In the genomic region with DNA sequence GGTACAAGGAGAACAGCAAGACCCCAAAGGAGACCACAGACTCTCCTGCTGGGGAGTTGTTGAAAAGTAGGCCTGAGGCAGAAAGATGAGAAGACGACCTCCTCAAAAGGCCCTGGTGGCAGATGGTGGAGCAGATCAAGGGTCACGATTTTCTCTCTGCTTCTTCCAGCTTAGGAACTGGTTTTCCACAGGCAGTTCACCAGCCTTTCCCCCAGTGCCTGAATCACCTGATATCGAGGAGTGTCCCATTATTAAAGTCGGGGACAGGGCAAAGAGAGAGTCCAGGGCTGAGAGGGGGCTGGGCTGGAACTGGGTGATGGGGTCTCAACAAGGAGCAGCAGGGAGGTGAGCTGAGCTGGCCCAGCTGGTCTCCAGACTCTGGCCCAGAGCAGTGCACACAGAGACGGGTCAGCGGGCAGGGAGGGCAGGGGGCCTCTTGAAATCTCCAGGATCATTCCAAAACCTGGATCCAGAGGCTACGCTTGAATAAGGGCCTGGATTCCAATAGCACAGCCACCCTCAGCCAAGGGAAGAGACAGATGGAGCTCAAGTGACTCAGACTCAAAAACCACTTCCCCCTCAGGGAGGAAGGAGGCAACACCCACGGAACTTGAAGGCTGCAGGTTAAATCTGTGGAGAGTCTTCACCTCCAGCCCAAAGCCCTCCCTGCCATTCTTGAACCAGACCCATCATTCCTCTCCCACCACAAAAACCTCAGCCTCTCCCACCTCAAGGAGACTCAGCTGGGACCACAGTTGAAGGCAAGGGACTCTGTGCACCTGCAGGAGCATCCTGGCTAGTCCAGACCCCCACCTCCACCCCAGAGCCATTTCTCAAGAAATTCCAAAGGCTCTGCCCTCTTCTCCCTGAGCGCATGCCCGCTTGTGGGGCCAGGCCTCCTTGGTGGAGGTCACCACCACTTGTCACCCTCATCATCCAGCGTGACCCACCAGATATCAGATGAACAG, we compare ENCODE assay signal across 8 cellular contexts. TPM values are rescaled to one million over a fixed set of nuclear protein-coding genes. Genes with fewer than 3 reads are reported as not detected.
DNase-seq lines count a peak whose midpoint lies in the region; ATAC-seq and TF ChIP-seq lines count a peak whose summit lies in the region.

A gene with protein sequence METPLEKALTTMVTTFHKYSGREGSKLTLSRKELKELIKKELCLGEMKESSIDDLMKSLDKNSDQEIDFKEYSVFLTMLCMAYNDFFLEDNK (minus strand): TSS at position 541 of the 968 bp plus-strand sequence. CDS start 743 bp downstream, outside the sequence.

- no peak for TF ChIP-seq CTCF in DND-41 (IDR thresholded peaks at IDR 0.05; ENCODE audit: borderline replicate concordance, extremely low read depth, low read length, poor library complexity, severe bottlenecking)
- no peak for TF ChIP-seq CTCF in OCI-LY3 (IDR thresholded peaks at IDR 0.05; ENCODE audit: low read depth, low read length)
- TF ChIP-seq CTCF in GM13977 (IDR thresholded peaks at IDR 0.05; ENCODE audit: extremely low read depth, insufficient read depth, missing control alignments): no peak

- H3K27me3 ChIP-seq in DND-41 (ENCODE audit: insufficient read depth, low read length, poor library complexity): no peaks in the 10 kb centered on the region
- H3K27me3 ChIP-seq in OCI-LY3 (ENCODE audit: low read depth, low read length): no peaks in the 10 kb centered on the region

- ATAC-seq in DND-41 (ENCODE audit: insufficient read depth, low read depth): peak; percentile 75
- no peak for ATAC-seq in HG02642 (IDR thresholded peaks at IDR 0.05; ENCODE audit: poor library complexity, unreplicated experiment)

- H3K79me2 ChIP-seq in DND-41 (ENCODE audit: insufficient read depth, low read length): no peaks in the 10 kb centered on the region
- H3K79me2 ChIP-seq in OCI-LY3 (ENCODE audit: low read length): 0 out of 2 replicates have a peak, but pooled peaks cover 2% of the 10 kb centered on the region

- H3K9me3 ChIP-seq in DND-41 (ENCODE audit: insufficient read depth, low read length, severe bottlenecking) (no peaks in the 10 kb centered on the region), OCI-LY3 (ENCODE audit: insufficient read depth, low read length) (no peaks in the 10 kb centered on the region)

- H4K20me1 ChIP-seq in DND-41 (ENCODE audit: insufficient read depth, low read length) (no peaks in the 10 kb centered on the region), OCI-LY3 (ENCODE audit: insufficient read depth, low read length) (no peaks in the 10 kb centered on the region)

- H3K4me2 ChIP-seq in DND-41 (ENCODE audit: insufficient read depth, low read length): peak within 1 kb of the TSS; percentile 1; the same call in 1 of the 2 replicates
- H3K4me2 ChIP-seq in OCI-LY3 (ENCODE audit: low read length): peak within 1 kb of the TSS; percentile 59

- peak within 1 kb of the TSS; percentile 68 for H2AFZ ChIP-seq in DND-41 (ENCODE audit: low read depth, low read length)
- H2AFZ ChIP-seq in OCI-LY3 (ENCODE audit: low read depth, low read length): peak within 1 kb of the TSS; percentile 55; the same call in 1 of the 2 replicates

- DNase-seq in DND-41 (peak; percentile 88), myocyte (ENCODE audit: low read depth) (peak; percentile 85), GM13977 (ENCODE audit: low spot score) (no peak), C1 segment of cervical spinal cord (lab: John Stamatoyannopoulos, UW) (no peak), NCI-H2196 treated with DMSO at 0.1 percent for 48 hours (lab: John Stamatoyannopoulos, UW; ENCODE audit: unreplicated experiment) (no peak)
- peak; percentile 58 for DNase-seq in activated naive CD4-positive, alpha-beta T cell treated with Interleukin-2 at 50 U/mL for 16 hours

- no peaks in the 10 kb centered on the region for H3K36me3 ChIP-seq in DND-41 (ENCODE audit: insufficient read depth, low read length)
- H3K36me3 ChIP-seq in OCI-LY3 (replicated peaks; ENCODE audit: low read depth, low read length): peaks cover 14% of the 10 kb centered on the region

- H3K4me1 ChIP-seq in DND-41 (ENCODE audit: insufficient read depth, low read length): peaks cover 64% of the 10 kb centered on the region
- peaks cover 36% of the 10 kb centered on the region for H3K4me1 ChIP-seq in OCI-LY3 (ENCODE audit: low read length)

- no peak within 1 kb of the TSS for H3K4me3 ChIP-seq in DND-41 (ENCODE audit: low read depth in 1 of 2, low read length in 2 of 2)
- H3K4me3 ChIP-seq in OCI-LY3 (ENCODE audit: low read length): 0 out of 2 replicates have a peak within 1 kb of the TSS, but pooled peaks have one; percentile 14

- in situ Hi-C loops in GM13977 (cut with MboI; ENCODE audit: low pct_unique_long_range_greater_than_20kb, low sequenced_read_pairs, unreplicated experiment): no loop called here

- no peak within 1 kb of the TSS for H3K9ac ChIP-seq in DND-41 (ENCODE audit: low read depth, low read length)
- no peak within 1 kb of the TSS; the same call in 1 of the 2 replicates for H3K9ac ChIP-seq in OCI-LY3 (ENCODE audit: low read length)

- H3K27ac ChIP-seq in DND-41 (ENCODE audit: low read length): peak within 1 kb of the TSS; percentile 78
- H3K27ac ChIP-seq in OCI-LY3 (ENCODE audit: low read length): no peak within 1 kb of the TSS

RNA-seq across cellular contexts. Expression of the gene that starts here (rescaled TPM):
- total RNA-seq in myocyte: 2.5 and 2.9 TPM in 2 replicates
- polyA plus RNA-seq in myocyte (2012): 5.7 TPM

Comparison
In these comparisons a context has a peak if more than half of its experiments do, and no peak if none do; other contexts are left out.
1. DNase-seq: peak in DND-41 (single experiment), activated naive CD4-positive, alpha-beta T cell treated with Interleukin-2 at 50 U/mL for 16 hours (single experiment) and myocyte (single experiment); none in GM13977 (single experiment), C1 segment of cervical spinal cord (0 of 14) and NCI-H2196 treated with DMSO at 0.1 percent for 48 hours (single experiment).